In the genomic region with DNA sequence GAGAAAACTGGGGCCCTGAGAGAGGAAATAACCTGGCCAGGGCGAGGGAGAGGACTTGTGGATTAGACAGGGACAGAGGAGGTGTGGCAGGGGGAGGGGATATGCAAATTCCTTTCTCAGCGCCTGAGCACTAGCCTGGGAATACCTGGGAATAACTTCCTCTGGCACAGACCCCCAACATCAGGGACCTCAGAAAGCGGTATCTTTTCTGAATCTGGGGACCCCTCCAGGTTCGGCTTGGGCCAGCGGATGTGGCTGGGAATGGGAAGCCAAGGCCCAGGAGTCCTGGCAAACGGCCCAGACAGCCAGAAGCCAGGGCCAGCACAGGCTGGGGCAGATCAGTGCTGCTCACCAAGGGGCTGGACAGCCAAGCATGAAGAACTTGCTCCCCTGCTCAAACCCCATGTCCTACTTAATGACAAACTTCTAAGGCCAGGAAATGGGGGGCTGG, we compare ENCODE assay signal across 10 cellular contexts. TPM values are rescaled to one million over a fixed set of nuclear protein-coding genes. Genes with fewer than 3 reads are reported as not detected.
DNase-seq lines count a peak whose midpoint lies in the region; ATAC-seq, FAIRE-seq and TF ChIP-seq lines count a peak whose summit lies in the region.
"Had no signal": no experiment of that assay in that cellular context is flagged by ENCODE, and none has a peak within 500 bp of the region (broad histone marks: within the 10 kb centered on the region; RNA-seq: fewer than 3 reads in every experiment).

No MANE protein-coding gene starts in this region.

- POLR2A ChIA-PET in IMR-90 (lab: Charles Lee; ENCODE audit: unreplicated experiment): no interaction called here

- H3K4me1 ChIP-seq in IMR-90 (ENCODE audit: control insufficient read depth, insufficient read depth, low read length): no peaks in the 10 kb centered on the region
- peaks cover 12 to 14% of the 10 kb centered on the region in 2 donors for H3K4me1 ChIP-seq in kidney (ENCODE audit: control insufficient read depth in 1 of 2, insufficient read depth in 1 of 2, low read depth in 1 of 2, low read length in 2 of 2)
- peaks cover 0 to 20% (median 14%) of the 10 kb centered on the region in 4 donors for H3K4me1 ChIP-seq in stomach

- no peak overlapping the region for H2BK5ac ChIP-seq in IMR-90 (ENCODE audit: low read depth, low read length, poor library complexity, severe bottlenecking)

- H3K79me1 ChIP-seq in IMR-90 (ENCODE audit: low read depth in 1 of 2, low read length in 2 of 2): no peaks in the 10 kb centered on the region

- H4K5ac ChIP-seq in IMR-90 (ENCODE audit: low read depth, low read length): no peak overlapping the region

- H2BK120ac ChIP-seq in IMR-90 (ENCODE audit: low read depth, low read length): no peak overlapping the region

- H3K56ac ChIP-seq in IMR-90 (ENCODE audit: extremely low read depth, insufficient read depth, low read length): no peak overlapping the region

- H3K23ac ChIP-seq in IMR-90 (ENCODE audit: low read depth, low read length): no peak overlapping the region

- TF ChIP-seq EP300 in stomach (IDR thresholded peaks at IDR 0.05): no peak

- H2BK20ac ChIP-seq in IMR-90 (ENCODE audit: low read depth, low read length): no peak overlapping the region

- H3K9ac ChIP-seq in IMR-90 (ENCODE audit: low read depth, low read length): no peak overlapping the region
- H3K9ac ChIP-seq in kidney (ENCODE audit: low read length in 2 of 2): peak overlapping the region in 1 of 2 donors; percentile 9

- TF ChIP-seq RAD21 in IMR-90 (IDR thresholded peaks at IDR 0.05; ENCODE audit: low read length): no peak

- H3K4me2 ChIP-seq in IMR-90 (ENCODE audit: low read depth, low read length): no peak overlapping the region

- dilution Hi-C loops in IMR-90 (cut with HindIII; ENCODE audit: low sequenced_read_pairs, unreplicated experiment): no loop called here

- H4K91ac ChIP-seq in IMR-90 (ENCODE audit: insufficient read depth, low read depth, low read length): no peak overlapping the region

- H2AK5ac ChIP-seq in IMR-90 (ENCODE audit: low read depth, low read length): no peak overlapping the region

- H3K27ac ChIP-seq in IMR-90 (ENCODE audit: insufficient read depth, low read length) (no peak overlapping the region), kidney (ENCODE audit: low read depth in 2 of 2, low read length in 2 of 2) (peak overlapping the region in 1 of 2 donors; percentile 2), stomach (no peak overlapping the region)

- peak overlapping the region; percentile 44 for H2AFZ ChIP-seq in IMR-90 (replicated peaks; ENCODE audit: low read length, poor library complexity)

- H3K9me1 ChIP-seq in IMR-90 (ENCODE audit: insufficient read depth, low read length): no peaks in the 10 kb centered on the region; the same call in 1 of the 2 replicates

- H4K8ac ChIP-seq in IMR-90 (ENCODE audit: low read depth in 2 of 2, low read length in 2 of 2): no peak overlapping the region

- H3K27me3 ChIP-seq in IMR-90 (ENCODE audit: control insufficient read depth, insufficient read depth, low read length) (peaks cover 9% of the 10 kb centered on the region; the same call in 1 of the 2 replicates), stomach (peaks cover 0 to 6% (median 0%) of the 10 kb centered on the region in 3 donors)
- H3K27me3 ChIP-seq: dorsolateral prefrontal cortex had no signal

- TF ChIP-seq CTCF in IMR-90 (conservative IDR thresholded peaks at IDR 0.05; ENCODE audit: low read depth, low read length) (no peak), kidney (IDR thresholded peaks at IDR 0.05; ENCODE audit: borderline replicate concordance, extremely low read depth, insufficient read depth) (no peak), stomach (IDR thresholded peaks at IDR 0.05) (no peak)

- H3K4me3 ChIP-seq in IMR-90 (ENCODE audit: insufficient read depth, low read depth, low read length) (no peak overlapping the region), kidney (ENCODE audit: low read length in 2 of 2) (no peak overlapping the region), stomach (no peak overlapping the region)
- H3K4me3 ChIP-seq: dorsolateral prefrontal cortex had no signal

- no TSS peak for BruUV-seq in IMR-90 (replicated peaks; lab: Mats Ljungman, UMichigan)

- CTCF ChIA-PET in IMR-90 (lab: Yijun Ruan, JAX): interaction anchor here (0.7 to 1.0 kb wide), 3 partner anchors 133 to 284 kb away, joined by 3 to 7 read pairs (median 3); no protein-coding TSS in a partner anchor

- H3K9me3 ChIP-seq in IMR-90 (ENCODE audit: control insufficient read depth, insufficient read depth, low read length): no peaks in the 10 kb centered on the region
- no peaks in the 10 kb centered on the region for H3K9me3 ChIP-seq in kidney (ENCODE audit: control insufficient read depth in 1 of 2, low read length in 2 of 2)
- no peaks in the 10 kb centered on the region for H3K9me3 ChIP-seq in stomach

- H3K36me3 ChIP-seq in IMR-90 (ENCODE audit: control insufficient read depth, insufficient read depth, low read length) (no peaks in the 10 kb centered on the region), kidney (ENCODE audit: control insufficient read depth in 1 of 2, insufficient read depth in 2 of 2, low read length in 2 of 2) (no peaks in the 10 kb centered on the region), stomach (no peaks in the 10 kb centered on the region)

- H2BK15ac ChIP-seq in IMR-90 (ENCODE audit: low read depth, low read length): no peak overlapping the region

- H2AK9ac ChIP-seq in IMR-90 (replicated peaks; ENCODE audit: low read depth, low read length, poor library complexity): no peak overlapping the region

- 11% methylated on average over 3 of the region's 6 CpGs; no CpG with 5 or more reads in 1 of the 2 experiments for WGBS in IMR-90 (ENCODE audit: extremely low coverage in 2 of 2, insufficient read length in 1 of 2), 2 experiments
- WGBS in stomach, 5 donors: 21 to 51% (median 25%) methylated on average over 5 to 6 of the region's 6 CpGs

- in situ Hi-C loops in IMR-90 (cut with MboI; ENCODE audit: low sequenced_read_pairs): loop anchor here (5.0 kb wide), 1 partner anchor 286 kb away; no protein-coding TSS in a partner anchor
- in situ Hi-C loops in T47D (cut with HindIII; ENCODE audit: low pct_unique_long_range_greater_than_20kb, low sequenced_read_pairs): no loop called here

- no peak for FAIRE-seq in kidney (lab: Jason Lieb, UNC)

- no peak for TF ChIP-seq POLR2A in IMR-90 (IDR thresholded peaks at IDR 0.05; ENCODE audit: low read depth, low read length)
- TF ChIP-seq POLR2A in stomach (IDR thresholded peaks at IDR 0.05): no peak

- no peak overlapping the region for H3K14ac ChIP-seq in IMR-90 (replicated peaks; ENCODE audit: low read depth, low read length)

- no peak overlapping the region for H3K4ac ChIP-seq in IMR-90 (ENCODE audit: low read depth, low read length)

- no peaks in the 10 kb centered on the region; the same call in 1 of the 2 replicates for H4K20me1 ChIP-seq in IMR-90 (ENCODE audit: insufficient read depth, low read length)

- H3K18ac ChIP-seq in IMR-90 (ENCODE audit: low read depth, low read length): no peak overlapping the region

- intact Hi-C loops in IMR-90 (cut with micrococcal nuclease): loop anchor here (5.0 kb wide), 2 partner anchors 111 to 341 kb away; partner anchors contain the start of gene CIB2
- intact Hi-C loops in kidney (cut with DNase I): loop anchor here (10.0 kb wide), 1 partner anchor 69 kb away; no protein-coding TSS in a partner anchor
- intact Hi-C loops in stomach (cut with DNase I; ENCODE audit: low total_unique reads): loop anchor here (5.0 kb wide), 1 partner anchor 131 kb away; no protein-coding TSS in a partner anchor

- peak; percentile 56 for ATAC-seq in IMR-90 (ENCODE audit: low read depth)
- no peak for ATAC-seq in HG02970 (IDR thresholded peaks at IDR 0.05; ENCODE audit: low FRiP score, unreplicated experiment)

- DNase-seq in IMR-90: peak; percentile 32
- DNase-seq in T47D (ENCODE audit: low read depth in 1 of 2, low spot score in 1 of 2): peak; percentile 46 to 51
- DNase-seq in kidney: peak; percentile 90
- DNase-seq in stomach: peak; percentile 73
- DNase-seq in activated CD4-positive, alpha-beta T cell treated with anti-CD3 and anti-CD28 coated beads for 1 hour: no peak
- DNase-seq in NCI-H146 (lab: John Stamatoyannopoulos, UW): no peak
- DNase-seq in T-helper 1 cell: no peak
- DNase-seq: GDM1 had no signal

TF ChIP-seq in IMR-90, 13 proteins besides CTCF, POLR2A, EP300 and RAD21:
- TF ChIP-seq MAFK (IDR thresholded peaks at IDR 0.05; ENCODE audit: low read depth, low read length): no peak
- no peak for TF ChIP-seq BHLHE40 (IDR thresholded peaks at IDR 0.05; ENCODE audit: low read depth, low read length)
- no peak for TF ChIP-seq CHD1 (IDR thresholded peaks at IDR 0.05; ENCODE audit: low read depth, low read length)

RNA-seq across cellular contexts. Expression of gene ACSBG1, which starts 9.2 kb away (rescaled TPM):
- total RNA-seq in IMR-90 (2012; rRNA removed) (not detected in 2 replicates), kidney (0.13 TPM), stomach (1 to 10 TPM in 1 of 5 donors, under 1 TPM in 1, not detected in 3; under 0.01 to 1.5 TPM)
- polyA plus RNA-seq in IMR-90 (2012; rRNA removed) (0.02 and 0.03 TPM in 2 replicates), kidney (ENCODE audit: insufficient read depth, low read depth, low replicate concordance) (0.86 TPM), stomach (under 1 TPM; 0.12 to 0.30 (median 0.15) TPM)
- polyA plus RNA-seq in IMR-90 (2012; cell fraction: cytosol; rRNA removed): not detected in 2 replicates
- polyA plus RNA-seq in IMR-90 (2012; cell fraction: nucleus; rRNA removed; ENCODE audit: low replicate concordance): 0.22 TPM in 1 of 2 replicates, not detected in the other

RNA-seq across cellular contexts. Expression of gene DNAJA4, which starts 20.8 kb away (rescaled TPM):
- total RNA-seq in IMR-90 (2012; rRNA removed) (under 0.01 and 0.18 TPM in 2 replicates), kidney (31.1 TPM), stomach (10 to 100 TPM in 4 of 5 donors, not detected in 1; 30.3 to 53.6 (median 37.9) TPM)
- polyA plus RNA-seq in IMR-90 (2012; rRNA removed) (0.27 and 0.32 TPM in 2 replicates), kidney (ENCODE audit: insufficient read depth, low read depth, low replicate concordance) (19.9 TPM), stomach (10 to 100 TPM; 11.4 to 12.9 (median 12.8) TPM)
- 0.01 and 0.09 TPM in 2 replicates for polyA plus RNA-seq in IMR-90 (2012; cell fraction: cytosol; rRNA removed)
- polyA plus RNA-seq in IMR-90 (2012; cell fraction: nucleus; rRNA removed; ENCODE audit: low replicate concordance): 0.37 and 1.4 TPM in 2 replicates

RNA-seq across cellular contexts. Expression of gene SKIC8, which starts 55.9 kb away (rescaled TPM):
- total RNA-seq in IMR-90 (2012; rRNA removed) (102 and 124 TPM in 2 replicates), kidney (48.5 TPM), stomach (100 to 1,000 TPM in 1 of 5 donors, 10 to 100 TPM in 4; 22.2 to 119 (median 58.4) TPM)
- polyA plus RNA-seq in IMR-90 (2012; rRNA removed) (69.9 and 72.2 TPM in 2 replicates), kidney (ENCODE audit: insufficient read depth, low read depth, low replicate concordance) (87.4 TPM), stomach (10 to 100 TPM; 40.3 to 60.2 (median 49.3) TPM)
- polyA plus RNA-seq in IMR-90 (2012; cell fraction: cytosol; rRNA removed): 36.8 and 57.4 TPM in 2 replicates
- polyA plus RNA-seq in IMR-90 (2012; cell fraction: nucleus; rRNA removed; ENCODE audit: low replicate concordance): 19.0 and 72.0 TPM in 2 replicates

Comparison
In these comparisons a context has a peak if more than half of its experiments do, and no peak if none do; other contexts are left out.
1. DNase-seq: peak in IMR-90 (single experiment), T47D (2 of 2), kidney (single experiment) and stomach (single experiment); none in activated CD4-positive, alpha-beta T cell treated with anti-CD3 and anti-CD28 coated beads for 1 hour (single experiment), NCI-H146 (single experiment) and T-helper 1 cell (0 of 5).